In genomic region chr2:161116463-161116960, GRCh38 we compare ENCODE assay signal across 19 cellular contexts.
"Had no signal": no experiment of that assay in that cellular context is flagged by ENCODE, and none has a peak within 500 bp of the region (broad histone marks: within the 10 kb centered on the region; RNA-seq: fewer than 3 reads in every experiment).

No MANE protein-coding gene starts in this region.

- DNase-seq: activated CD4-positive, CD25-positive, alpha-beta regulatory T cell treated with anti-CD3 and anti-CD28 coated beads, Interleukin-2, amount 50 U/mL, for 72 hours; activated naive CD4-positive, alpha-beta T cell treated with Interleukin-2 at 50 U/mL for 16 hours; activated T-cell treated with anti-CD3 and anti-CD28 coated beads for 4 hours; anterior cingulate cortex; brain microvascular endothelial cell; effector CD8-positive, alpha-beta T cell; foreskin fibroblast; head of caudate nucleus; immature natural killer cell; nucleus accumbens; stimulated activated CD4-positive, alpha-beta T cell treated with anti-CD3 and anti-CD28 coated beads, Interleukin-4, amount 100 ng/mL, for 4 hours; stimulated activated CD8-positive, alpha-beta memory T cell treated with anti-CD3 and anti-CD28 coated beads, Interleukin-4, amount 100 ng/mL, for 48 hours; stimulated activated naive CD8-positive, alpha-beta T cell treated with anti-CD3 and anti-CD28 coated beads, Interleukin-15, amount 100 ng/mL, for 72 hours had no signal

- H3K4me1 Mint-ChIP-seq: central memory CD8-positive, alpha-beta T cell; immature natural killer cell; nephron; stimulated activated naive CD8-positive, alpha-beta T cell treated with anti-CD3 and anti-CD28 coated beads, Interleukin-15, amount 100 ng/mL, for 72 hours had no signal

- H3K27me3 ChIP-seq: brain microvascular endothelial cell, right atrium auricular region had no signal

- H3K27ac Mint-ChIP-seq: immature natural killer cell; nephron; stimulated activated naive CD8-positive, alpha-beta T cell treated with anti-CD3 and anti-CD28 coated beads, Interleukin-15, amount 100 ng/mL, for 72 hours; type B pancreatic cell had no signal

- H3K4me3 ChIP-seq: coronary artery, right atrium auricular region, skin epidermis had no signal

- H3K4me1 ChIP-seq: right atrium auricular region had no signal

- H3K4me3 Mint-ChIP-seq: central memory CD8-positive, alpha-beta T cell; immature natural killer cell; nephron; stimulated activated naive CD8-positive, alpha-beta T cell treated with anti-CD3 and anti-CD28 coated beads, Interleukin-15, amount 100 ng/mL, for 72 hours; type B pancreatic cell had no signal

- H3K27ac ChIP-seq: brain microvascular endothelial cell, right atrium auricular region, skin epidermis had no signal

- H3K27me3 Mint-ChIP-seq: type B pancreatic cell had no signal

- ATAC-seq: stimulated activated naive CD8-positive, alpha-beta T cell treated with anti-CD3 and anti-CD28 coated beads, Interleukin-15, amount 100 ng/mL, for 72 hours had no signal

- H3K9me3 Mint-ChIP-seq: central memory CD8-positive, alpha-beta T cell; immature natural killer cell; nephron; stimulated activated naive CD8-positive, alpha-beta T cell treated with anti-CD3 and anti-CD28 coated beads, Interleukin-15, amount 100 ng/mL, for 72 hours; type B pancreatic cell had no signal
